Comparison of ENCODE assay signal across 9 cellular contexts in the genomic region with DNA sequence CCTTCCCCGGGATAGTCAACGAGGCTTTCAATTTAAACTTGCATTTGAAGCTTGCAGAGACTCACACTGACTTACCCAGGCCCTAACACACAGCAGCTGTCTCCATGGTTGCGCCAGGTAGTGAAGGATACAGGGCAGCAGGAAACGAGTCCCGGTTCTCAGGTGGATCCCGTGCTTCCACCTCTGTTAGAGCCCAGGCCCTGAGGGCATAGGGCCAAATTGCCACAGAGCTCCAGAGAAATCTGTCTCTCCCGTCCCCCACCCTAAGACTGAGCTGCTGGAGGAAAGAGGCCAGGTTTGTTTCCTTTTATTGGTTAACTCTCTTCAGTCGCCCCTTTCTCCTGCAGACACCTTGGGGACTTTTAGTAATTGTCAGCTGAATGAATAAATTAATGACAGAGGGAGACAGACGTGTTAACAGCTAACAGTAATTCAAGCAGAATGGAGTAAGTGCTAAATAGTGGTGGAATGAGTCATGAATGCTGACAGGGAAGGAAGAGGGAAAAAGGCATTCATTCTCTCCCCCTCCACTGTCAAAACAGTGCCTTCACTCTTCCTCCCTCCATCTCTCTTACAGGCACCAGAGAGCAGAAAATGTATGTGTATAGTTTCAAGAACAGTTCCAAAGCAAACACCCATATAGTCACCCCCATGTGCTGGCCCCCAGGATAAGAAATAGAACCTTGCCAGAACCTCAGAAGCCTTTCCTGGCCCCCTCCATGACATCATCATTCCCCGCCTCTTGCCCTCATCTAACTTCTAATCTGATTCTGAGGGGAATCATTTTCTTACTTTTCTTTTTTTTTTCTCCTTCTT. TPM values are rescaled to one million over a fixed set of nuclear protein-coding genes. Genes with fewer than 3 reads are reported as not detected.
DNase-seq lines count a peak whose midpoint lies in the region; ATAC-seq and TF ChIP-seq lines count a peak whose summit lies in the region.
"Had no signal": no experiment of that assay in that cellular context is flagged by ENCODE, and none has a peak within 500 bp of the region (broad histone marks: within the 10 kb centered on the region; RNA-seq: fewer than 3 reads in every experiment).

No MANE protein-coding gene starts in this region.

- no peaks in the 10 kb centered on the region for H3K9me3 Mint-ChIP-seq in activated T-helper 17 cell treated with anti-CD3 and anti-CD28 coated beads, Interleukin-2, amount 50 U/mL, for 72 hours

- no peak overlapping the region for H3K4me3 Mint-ChIP-seq in activated T-helper 17 cell treated with anti-CD3 and anti-CD28 coated beads, Interleukin-2, amount 50 U/mL, for 72 hours

- no peak overlapping the region for H3K4me3 ChIP-seq in cardiac muscle cell
- no peak overlapping the region for H3K4me3 ChIP-seq in right atrium auricular region
- H3K4me3 ChIP-seq in vagina: no peak overlapping the region

- H3K4me1 ChIP-seq in cardiac muscle cell (ENCODE audit: low read depth): peaks cover 3% of the 10 kb centered on the region
- peaks cover 0 to 19% of the 10 kb centered on the region in 2 donors for H3K4me1 ChIP-seq in right atrium auricular region
- peaks cover 17% of the 10 kb centered on the region for H3K4me1 ChIP-seq in vagina

- no peak for TF ChIP-seq POLR2A in vagina (IDR thresholded peaks at IDR 0.05)

- no peak overlapping the region for H3K27ac Mint-ChIP-seq in activated T-helper 17 cell treated with anti-CD3 and anti-CD28 coated beads, Interleukin-2, amount 50 U/mL, for 72 hours

- TF ChIP-seq CTCF in cardiac muscle cell (IDR thresholded peaks at IDR 0.05; ENCODE audit: low read depth, low read length) (no peak), right atrium auricular region (IDR thresholded peaks at IDR 0.05) (no peak), vagina (IDR thresholded peaks at IDR 0.05) (no peak)

- peak; percentile 24 for ATAC-seq in activated T-helper 17 cell treated with anti-CD3 and anti-CD28 coated beads, Interleukin-2, amount 50 U/mL, for 72 hours (replicated peaks)
- ATAC-seq in GM21723 (IDR thresholded peaks at IDR 0.05; ENCODE audit: unreplicated experiment): no peak

- H3K9me3 ChIP-seq in cardiac muscle cell (ENCODE audit: low read depth) (no peaks in the 10 kb centered on the region), right atrium auricular region (no peaks in the 10 kb centered on the region), vagina (no peaks in the 10 kb centered on the region)

- H3K27ac ChIP-seq in cardiac muscle cell (peak overlapping the region; percentile 46), right atrium auricular region (peak overlapping the region in 1 of 2 donors; percentile 35), vagina (peak overlapping the region; percentile 1)

- peaks cover 29% of the 10 kb centered on the region for H3K27me3 Mint-ChIP-seq in activated T-helper 17 cell treated with anti-CD3 and anti-CD28 coated beads, Interleukin-2, amount 50 U/mL, for 72 hours

- no peaks in the 10 kb centered on the region for H3K27me3 ChIP-seq in cardiac muscle cell
- no peaks in the 10 kb centered on the region for H3K27me3 ChIP-seq in right atrium auricular region
- no peaks in the 10 kb centered on the region for H3K27me3 ChIP-seq in vagina

- H3K36me3 ChIP-seq in cardiac muscle cell (no peaks in the 10 kb centered on the region), right atrium auricular region (no peaks in the 10 kb centered on the region), vagina (no peaks in the 10 kb centered on the region)

- intact Hi-C loops in vagina (cut with DNase I): no loop called here

- H3K4me1 Mint-ChIP-seq in activated T-helper 17 cell treated with anti-CD3 and anti-CD28 coated beads, Interleukin-2, amount 50 U/mL, for 72 hours: no peaks in the 10 kb centered on the region

- DNase-seq in cardiac muscle cell (ENCODE audit: low read depth in 1 of 2, low spot score in 1 of 2) (peak in 1 of 2 donors; percentile 83), right atrium auricular region (ENCODE audit: low spot score) (no peak), iPS-NIHi11 (ENCODE audit: low spot score) (peak; percentile 58), vagina (ENCODE audit: extremely low spot score in 2 of 2) (no peak), NCI-H1092 (lab: John Stamatoyannopoulos, UW) (no peak), hypothalamus (lab: John Stamatoyannopoulos, UW) (no peak)
- DNase-seq: DND-41 had no signal

- H3K36me3 Mint-ChIP-seq in activated T-helper 17 cell treated with anti-CD3 and anti-CD28 coated beads, Interleukin-2, amount 50 U/mL, for 72 hours (ENCODE audit: low read depth): no peaks in the 10 kb centered on the region

RNA-seq across cellular contexts. Expression of gene DLG5, which starts 16.7 kb away (rescaled TPM):
- total RNA-seq in cardiac muscle cell (45.7 and 64.4 TPM in 2 replicates), right atrium auricular region (10 to 100 TPM; 10.5 to 20.4 TPM), vagina (57.5 TPM)
- 20.3 and 24.7 TPM in 2 replicates for polyA plus RNA-seq in cardiac muscle cell
- total RNA-seq in activated T-helper 17 cell treated with anti-CD3 and anti-CD28 coated beads, Interleukin-2, amount 50 U/mL, for 72 hours: 1 to 10 TPM; 3.0 to 7.1 TPM
